ENCODE assay signal across 1 cellular context in the genomic region with DNA sequence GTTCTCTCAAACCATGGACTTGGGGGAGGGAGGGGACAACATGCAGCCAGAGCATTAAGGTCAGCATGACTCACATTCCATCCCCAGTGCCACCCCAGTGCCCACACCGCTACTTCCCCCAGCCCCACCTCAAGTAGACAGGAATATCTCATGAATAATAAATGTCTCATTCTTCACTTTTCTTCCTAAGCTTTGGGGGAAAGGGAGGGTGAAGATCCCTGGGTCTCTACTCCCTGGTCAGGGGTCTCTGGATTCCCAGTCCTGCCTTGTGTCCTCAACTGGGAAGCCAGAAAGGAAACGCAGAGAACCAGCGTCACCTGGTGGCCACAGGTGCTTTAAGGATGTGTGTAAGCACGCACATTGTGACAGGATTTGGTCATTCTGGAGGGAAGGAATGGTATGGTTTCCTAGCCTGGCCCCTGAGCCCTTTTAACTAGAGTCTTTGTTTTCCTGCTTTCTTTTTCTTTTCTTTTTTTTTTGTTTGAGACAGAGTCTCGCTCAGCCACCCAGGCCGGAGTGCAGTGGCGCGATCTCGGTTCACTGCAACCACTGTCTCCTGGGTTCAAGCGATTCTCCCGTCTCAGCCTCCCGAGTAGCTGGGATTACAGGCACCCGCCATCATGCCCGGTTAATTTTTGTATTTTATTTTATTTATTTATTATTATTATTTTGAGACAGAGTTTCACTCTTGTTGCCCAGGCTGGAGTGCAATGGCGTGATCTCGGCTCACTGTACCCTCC.
TF ChIP-seq lines count a peak whose summit lies in the region.

No MANE protein-coding gene starts in this region.

TF ChIP-seq in HepG2, 621 proteins besides CTCF, POLR2A, EP300 and RAD21 (continued from another document):
- TF ChIP-seq NFATC3 (CRISPR knock-in tag; IDR thresholded peaks at IDR 0.05) = 0 out of 2 replicates have a peak, but pooled peaks have one; percentile 74
- 0 out of 2 replicates have a peak, but pooled peaks have one; percentile 55 for TF ChIP-seq RFXAP (CRISPR knock-in tag; IDR thresholded peaks at IDR 0.05; ENCODE audit: borderline replicate concordance)
- TF ChIP-seq GATAD1 (CRISPR knock-in tag; IDR thresholded peaks at IDR 0.05) = 0 out of 2 replicates have a peak, but pooled peaks have one; percentile 39
- TF ChIP-seq SALL2 (CRISPR knock-in tag; IDR thresholded peaks at IDR 0.05) = peak; percentile 69; the same call in 1 of the 2 replicates
- no peak for TF ChIP-seq NFKB2 (CRISPR knock-in tag; IDR thresholded peaks at IDR 0.05; ENCODE audit: borderline replicate concordance)
- TF ChIP-seq, protein P1, sequence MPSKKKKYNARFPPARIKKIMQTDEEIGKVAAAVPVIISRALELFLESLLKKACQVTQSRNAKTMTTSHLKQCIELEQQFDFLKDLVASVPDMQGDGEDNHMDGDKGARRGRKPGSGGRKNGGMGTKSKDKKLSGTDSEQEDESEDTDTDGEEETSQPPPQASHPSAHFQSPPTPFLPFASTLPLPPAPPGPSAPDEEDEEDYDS (CRISPR knock-in tag; IDR thresholded peaks at IDR 0.05) = 0 out of 2 replicates have a peak, but pooled peaks have one; percentile 27
- no peak for TF ChIP-seq CCAR2 (optimal IDR thresholded peaks at IDR 0.05; ENCODE audit: low read depth, low read length)
- TF ChIP-seq, protein P2, sequence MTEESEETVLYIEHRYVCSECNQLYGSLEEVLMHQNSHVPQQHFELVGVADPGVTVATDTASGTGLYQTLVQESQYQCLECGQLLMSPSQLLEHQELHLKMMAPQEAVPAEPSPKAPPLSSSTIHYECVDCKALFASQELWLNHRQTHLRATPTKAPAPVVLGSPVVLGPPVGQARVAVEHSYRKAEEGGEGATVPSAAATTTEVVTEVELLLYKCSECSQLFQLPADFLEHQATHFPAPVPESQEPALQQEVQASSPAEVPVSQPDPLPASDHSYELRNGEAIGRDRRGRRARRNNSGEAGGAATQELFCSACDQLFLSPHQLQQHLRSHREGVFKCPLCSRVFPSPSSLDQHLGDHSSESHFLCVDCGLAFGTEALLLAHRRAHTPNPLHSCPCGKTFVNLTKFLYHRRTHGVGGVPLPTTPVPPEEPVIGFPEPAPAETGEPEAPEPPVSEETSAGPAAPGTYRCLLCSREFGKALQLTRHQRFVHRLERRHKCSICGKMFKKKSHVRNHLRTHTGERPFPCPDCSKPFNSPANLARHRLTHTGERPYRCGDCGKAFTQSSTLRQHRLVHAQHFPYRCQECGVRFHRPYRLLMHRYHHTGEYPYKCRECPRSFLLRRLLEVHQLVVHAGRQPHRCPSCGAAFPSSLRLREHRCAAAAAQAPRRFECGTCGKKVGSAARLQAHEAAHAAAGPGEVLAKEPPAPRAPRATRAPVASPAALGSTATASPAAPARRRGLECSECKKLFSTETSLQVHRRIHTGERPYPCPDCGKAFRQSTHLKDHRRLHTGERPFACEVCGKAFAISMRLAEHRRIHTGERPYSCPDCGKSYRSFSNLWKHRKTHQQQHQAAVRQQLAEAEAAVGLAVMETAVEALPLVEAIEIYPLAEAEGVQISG (CRISPR knock-in tag; IDR thresholded peaks at IDR 0.05) = peak; percentile 32; the same call in 1 of the 2 replicates
- 0 out of 2 replicates have a peak, but pooled peaks have one; percentile 53 for TF ChIP-seq KLF6 (CRISPR knock-in tag; IDR thresholded peaks at IDR 0.05)
- no peak for TF ChIP-seq NKX3-1 (CRISPR knock-in tag; IDR thresholded peaks at IDR 0.05)
- no peak for TF ChIP-seq TCF7 (IDR thresholded peaks at IDR 0.05; ENCODE audit: low read depth)
- TF ChIP-seq ZFP36 (IDR thresholded peaks at IDR 0.05; ENCODE audit: borderline replicate concordance, low read depth, low read length, partially characterized antibody) = no peak
- no peak for TF ChIP-seq SP140L (CRISPR knock-in tag; IDR thresholded peaks at IDR 0.05; ENCODE audit: borderline replicate concordance)
- TF ChIP-seq ZNF230 (CRISPR knock-in tag; IDR thresholded peaks at IDR 0.05) = 0 out of 2 replicates have a peak, but pooled peaks have one; percentile 37
- no peak for TF ChIP-seq ZNF430 (CRISPR knock-in tag; IDR thresholded peaks at IDR 0.05)
- TF ChIP-seq, protein P3, sequence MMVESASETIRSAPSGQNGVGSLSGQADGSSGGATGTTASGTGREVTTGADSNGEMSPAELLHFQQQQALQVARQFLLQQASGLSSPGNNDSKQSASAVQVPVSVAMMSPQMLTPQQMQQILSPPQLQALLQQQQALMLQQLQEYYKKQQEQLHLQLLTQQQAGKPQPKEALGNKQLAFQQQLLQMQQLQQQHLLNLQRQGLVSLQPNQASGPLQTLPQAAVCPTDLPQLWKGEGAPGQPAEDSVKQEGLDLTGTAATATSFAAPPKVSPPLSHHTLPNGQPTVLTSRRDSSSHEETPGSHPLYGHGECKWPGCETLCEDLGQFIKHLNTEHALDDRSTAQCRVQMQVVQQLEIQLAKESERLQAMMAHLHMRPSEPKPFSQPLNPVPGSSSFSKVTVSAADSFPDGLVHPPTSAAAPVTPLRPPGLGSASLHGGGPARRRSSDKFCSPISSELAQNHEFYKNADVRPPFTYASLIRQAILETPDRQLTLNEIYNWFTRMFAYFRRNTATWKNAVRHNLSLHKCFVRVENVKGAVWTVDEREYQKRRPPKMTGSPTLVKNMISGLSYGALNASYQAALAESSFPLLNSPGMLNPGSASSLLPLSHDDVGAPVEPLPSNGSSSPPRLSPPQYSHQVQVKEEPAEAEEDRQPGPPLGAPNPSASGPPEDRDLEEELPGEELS (CRISPR knock-in tag; IDR thresholded peaks at IDR 0.05) = 0 out of 2 replicates have a peak, but pooled peaks have one; percentile 24
- TF ChIP-seq FOXA3 (CRISPR knock-in tag; IDR thresholded peaks at IDR 0.05) = peak; percentile 54; the same call in 1 of the 2 replicates
- TF ChIP-seq KDM4B (CRISPR knock-in tag; IDR thresholded peaks at IDR 0.05) = 0 out of 2 replicates have a peak, but pooled peaks have one; percentile 51
- TF ChIP-seq, protein P4, sequence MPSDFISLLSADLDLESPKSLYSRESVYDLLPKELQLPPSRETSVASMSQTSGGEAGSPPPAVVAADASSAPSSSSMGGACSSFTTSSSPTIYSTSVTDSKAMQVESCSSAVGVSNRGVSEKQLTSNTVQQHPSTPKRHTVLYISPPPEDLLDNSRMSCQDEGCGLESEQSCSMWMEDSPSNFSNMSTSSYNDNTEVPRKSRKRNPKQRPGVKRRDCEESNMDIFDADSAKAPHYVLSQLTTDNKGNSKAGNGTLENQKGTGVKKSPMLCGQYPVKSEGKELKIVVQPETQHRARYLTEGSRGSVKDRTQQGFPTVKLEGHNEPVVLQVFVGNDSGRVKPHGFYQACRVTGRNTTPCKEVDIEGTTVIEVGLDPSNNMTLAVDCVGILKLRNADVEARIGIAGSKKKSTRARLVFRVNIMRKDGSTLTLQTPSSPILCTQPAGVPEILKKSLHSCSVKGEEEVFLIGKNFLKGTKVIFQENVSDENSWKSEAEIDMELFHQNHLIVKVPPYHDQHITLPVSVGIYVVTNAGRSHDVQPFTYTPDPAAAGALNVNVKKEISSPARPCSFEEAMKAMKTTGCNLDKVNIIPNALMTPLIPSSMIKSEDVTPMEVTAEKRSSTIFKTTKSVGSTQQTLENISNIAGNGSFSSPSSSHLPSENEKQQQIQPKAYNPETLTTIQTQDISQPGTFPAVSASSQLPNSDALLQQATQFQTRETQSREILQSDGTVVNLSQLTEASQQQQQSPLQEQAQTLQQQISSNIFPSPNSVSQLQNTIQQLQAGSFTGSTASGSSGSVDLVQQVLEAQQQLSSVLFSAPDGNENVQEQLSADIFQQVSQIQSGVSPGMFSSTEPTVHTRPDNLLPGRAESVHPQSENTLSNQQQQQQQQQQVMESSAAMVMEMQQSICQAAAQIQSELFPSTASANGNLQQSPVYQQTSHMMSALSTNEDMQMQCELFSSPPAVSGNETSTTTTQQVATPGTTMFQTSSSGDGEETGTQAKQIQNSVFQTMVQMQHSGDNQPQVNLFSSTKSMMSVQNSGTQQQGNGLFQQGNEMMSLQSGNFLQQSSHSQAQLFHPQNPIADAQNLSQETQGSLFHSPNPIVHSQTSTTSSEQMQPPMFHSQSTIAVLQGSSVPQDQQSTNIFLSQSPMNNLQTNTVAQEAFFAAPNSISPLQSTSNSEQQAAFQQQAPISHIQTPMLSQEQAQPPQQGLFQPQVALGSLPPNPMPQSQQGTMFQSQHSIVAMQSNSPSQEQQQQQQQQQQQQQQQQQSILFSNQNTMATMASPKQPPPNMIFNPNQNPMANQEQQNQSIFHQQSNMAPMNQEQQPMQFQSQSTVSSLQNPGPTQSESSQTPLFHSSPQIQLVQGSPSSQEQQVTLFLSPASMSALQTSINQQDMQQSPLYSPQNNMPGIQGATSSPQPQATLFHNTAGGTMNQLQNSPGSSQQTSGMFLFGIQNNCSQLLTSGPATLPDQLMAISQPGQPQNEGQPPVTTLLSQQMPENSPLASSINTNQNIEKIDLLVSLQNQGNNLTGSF (CRISPR knock-in tag; IDR thresholded peaks at IDR 0.05) = no peak
- TF ChIP-seq, protein P5, sequence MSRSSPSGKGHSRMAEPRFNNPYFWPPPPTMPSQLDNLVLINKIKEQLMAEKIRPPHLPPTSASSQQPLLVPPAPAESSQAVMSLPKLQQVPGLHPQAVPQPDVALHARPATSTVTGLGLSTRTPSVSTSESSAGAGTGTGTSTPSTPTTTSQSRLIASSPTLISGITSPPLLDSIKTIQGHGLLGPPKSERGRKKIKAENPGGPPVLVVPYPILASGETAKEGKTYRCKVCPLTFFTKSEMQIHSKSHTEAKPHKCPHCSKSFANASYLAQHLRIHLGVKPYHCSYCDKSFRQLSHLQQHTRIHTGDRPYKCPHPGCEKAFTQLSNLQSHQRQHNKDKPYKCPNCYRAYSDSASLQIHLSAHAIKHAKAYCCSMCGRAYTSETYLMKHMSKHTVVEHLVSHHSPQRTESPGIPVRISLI (CRISPR knock-in tag; IDR thresholded peaks at IDR 0.05; ENCODE audit: borderline replicate concordance) = peak; percentile 63; the same call in 1 of the 2 replicates
- TF ChIP-seq ZSCAN29 (CRISPR knock-in tag; conservative IDR thresholded peaks at IDR 0.05) = 0 out of 2 replicates have a peak, but pooled peaks have one; percentile 26
